Comparison of ENCODE assay signal across 19 cellular contexts in genomic region chr11:48058064-48058463, GRCh38.
DNase-seq lines count a peak whose midpoint lies in the region; ATAC-seq, FAIRE-seq and TF ChIP-seq lines count a peak whose summit lies in the region.
"Had no signal": no experiment of that assay in that cellular context is flagged by ENCODE, and none has a peak within 500 bp of the region (broad histone marks: within the 10 kb centered on the region; RNA-seq: fewer than 3 reads in every experiment).

No MANE protein-coding gene starts in this region.

- H3K79me2 ChIP-seq in OCI-LY1 (ENCODE audit: insufficient read depth, low read length) = peaks cover 79% of the 10 kb centered on the region
- H3K79me2 ChIP-seq in K562 (ENCODE audit: control insufficient read depth, insufficient read depth, low read length) = no peaks in the 10 kb centered on the region

- H3K27ac Mint-ChIP-seq in activated naive CD4-positive, alpha-beta T cell treated with anti-CD3 and anti-CD28 coated beads, Interleukin-2, amount 50 U/mL, for 24 hours = peak overlapping the region; percentile 68
- H3K27ac Mint-ChIP-seq: nephron progenitor cell had no signal

- H3K27ac ChIP-seq in OCI-LY1 (ENCODE audit: low read depth, low read length, poor library complexity, severe bottlenecking) = peak overlapping the region; percentile 42
- no peak overlapping the region for H3K27ac ChIP-seq in K562 (ENCODE audit: extremely low read depth, low read depth, low read length)
- no peak overlapping the region for H3K27ac ChIP-seq in small intestine (ENCODE audit: low read depth in 1 of 2, low read length in 1 of 2)
- H3K27ac ChIP-seq: psoas muscle, SJSA1, testis had no signal

- no TSS peak for BruUV-seq in K562 (replicated peaks; lab: Mats Ljungman, UMichigan)

- no peaks in the 10 kb centered on the region for H3K36me3 Mint-ChIP-seq in activated naive CD4-positive, alpha-beta T cell treated with anti-CD3 and anti-CD28 coated beads, Interleukin-2, amount 50 U/mL, for 24 hours

- no peaks in the 10 kb centered on the region for H3K9me2 ChIP-seq in OCI-LY1 (ENCODE audit: low read depth, low read length)

- TF ChIP-seq RAD21 in K562 (CRISPR knock-in tag; conservative IDR thresholded peaks at IDR 0.05 in 1 of 2, IDR thresholded peaks at IDR 0.05 in 1 of 2) = no peak

- no peak for TF ChIP-seq CTCF in OCI-LY1 (IDR thresholded peaks at IDR 0.05; ENCODE audit: low read length)
- TF ChIP-seq CTCF in K562 (IDR thresholded peaks at IDR 0.05 in 2 of 3, conservative IDR thresholded peaks at IDR 0.05 in 1 of 3; ENCODE audit: insufficient read depth in 2 of 3, low read depth in 1 of 3, low read length in 3 of 3) = no peak

- H3K27me3 ChIP-seq in OCI-LY1 (ENCODE audit: insufficient read depth, low read length) = no peaks in the 10 kb centered on the region
- no peaks in the 10 kb centered on the region for H3K27me3 ChIP-seq in K562 (ENCODE audit: control insufficient read depth in 2 of 2, insufficient read depth in 2 of 2, low read length in 2 of 2)
- H3K27me3 ChIP-seq in small intestine (ENCODE audit: control insufficient read depth in 2 of 2, insufficient read depth in 2 of 2, low read length in 2 of 2) = no peaks in the 10 kb centered on the region
- H3K27me3 ChIP-seq: MG63, SJSA1, testis had no signal

- TF ChIP-seq POLR2A in K562 (conservative IDR thresholded peaks at IDR 0.05) = no peak

- no peaks in the 10 kb centered on the region for H3K27me3 Mint-ChIP-seq in activated naive CD4-positive, alpha-beta T cell treated with anti-CD3 and anti-CD28 coated beads, Interleukin-2, amount 50 U/mL, for 24 hours

- no peaks in the 10 kb centered on the region for H3K9me1 ChIP-seq in K562 (ENCODE audit: control insufficient read depth, insufficient read depth, low read length)

- intact Hi-C loops in K562 (cut with micrococcal nuclease) = no loop called here

- peaks cover 82% of the 10 kb centered on the region for H3K4me1 Mint-ChIP-seq in activated naive CD4-positive, alpha-beta T cell treated with anti-CD3 and anti-CD28 coated beads, Interleukin-2, amount 50 U/mL, for 24 hours

- POLR2A ChIA-PET in K562 (lab: Yijun Ruan, JAX) = interaction anchor here (0.6 to 2.3 kb wide), 3 partner anchors 12 to 24 kb away, joined by 3 to 7 read pairs (median 4); no protein-coding TSS in a partner anchor

- no peak for ATAC-seq in K562
- ATAC-seq: psoas muscle had no signal

- H3K4me3 Mint-ChIP-seq in activated naive CD4-positive, alpha-beta T cell treated with anti-CD3 and anti-CD28 coated beads, Interleukin-2, amount 50 U/mL, for 24 hours = peak overlapping the region; percentile 51
- H3K4me3 Mint-ChIP-seq: nephron progenitor cell had no signal

- no peaks in the 10 kb centered on the region for H4K20me1 ChIP-seq in OCI-LY1 (ENCODE audit: insufficient read depth, low read length)
- H4K20me1 ChIP-seq in K562 (replicated peaks; ENCODE audit: control insufficient read depth, insufficient read depth, low read length) = no peaks in the 10 kb centered on the region

- H3F3A ChIP-seq in OCI-LY1 (ENCODE audit: insufficient read depth, low read length) = no peaks in the 10 kb centered on the region

- CTCF ChIA-PET in K562 (lab: Yijun Ruan, JAX; ENCODE audit: low intra/inter-chr PET ratio) = no interaction called here

- H2AFZ ChIP-seq in OCI-LY1 (ENCODE audit: low read length) = no peak overlapping the region
- no peak overlapping the region for H2AFZ ChIP-seq in K562 (ENCODE audit: low read depth, low read length)

- H3K9me3 ChIP-seq in OCI-LY1 (ENCODE audit: low read length) (no peaks in the 10 kb centered on the region), K562 (replicated peaks; ENCODE audit: control insufficient read depth, insufficient read depth, low read depth, low read length) (no peaks in the 10 kb centered on the region), small intestine (ENCODE audit: control insufficient read depth, low read depth) (no peaks in the 10 kb centered on the region)
- H3K9me3 ChIP-seq: MG63, psoas muscle, SJSA1, testis had no signal

- WGBS in K562 (ENCODE audit: insufficient coverage, low coverage, missing lambda C conversion rate) = 91% methylated on average over 2 of the region's 2 CpGs
- WGBS in small intestine, 3 donors = 95 to 100% (median 100%) methylated on average over 2 of the region's 2 CpGs

- H3K9me3 Mint-ChIP-seq in activated naive CD4-positive, alpha-beta T cell treated with anti-CD3 and anti-CD28 coated beads, Interleukin-2, amount 50 U/mL, for 24 hours = no peaks in the 10 kb centered on the region
- H3K9me3 Mint-ChIP-seq: nephron progenitor cell had no signal

- no peak for TF ChIP-seq EP300 in K562 (IDR thresholded peaks at IDR 0.05; ENCODE audit: low read length)

- DNase-seq in activated naive CD4-positive, alpha-beta T cell treated with Interleukin-2 at 50 U/mL for 16 hours = no peak
- no peak for DNase-seq in K562 (ENCODE audit: extremely low read depth in 1 of 4, low spot score in 3 of 4)
- DNase-seq in small intestine = peak; percentile 37
- no peak for DNase-seq in superior temporal gyrus (ENCODE audit: extremely low spot score)
- no peak for DNase-seq in iPS-NIHi11 (ENCODE audit: low spot score)
- DNase-seq in islet precursor cell = no peak
- DNase-seq: activated CD4-positive, CD25-positive, alpha-beta regulatory T cell; DMS79 treated with DMSO at 0.1 percent for 48 hours; mesendoderm; MG63; NCI-H82; nephron progenitor cell; psoas muscle; stimulated activated CD8-positive, alpha-beta memory T cell treated with anti-CD3 and anti-CD28 coated beads, Interleukin-4, amount 100 ng/mL, for 48 hours; testis had no signal

- H3K4me2 ChIP-seq in OCI-LY1 (ENCODE audit: low read length) (no peak overlapping the region), K562 (ENCODE audit: insufficient read depth, low read length) (no peak overlapping the region)

- H3K4me1 ChIP-seq in OCI-LY1 (ENCODE audit: insufficient read depth, low read length, severe bottlenecking) (peaks cover 93% of the 10 kb centered on the region), K562 (replicated peaks in 1 of 2; ENCODE audit: control insufficient read depth in 2 of 2, insufficient read depth in 2 of 2, low read length in 2 of 2) (peaks cover 48 to 56% of the 10 kb centered on the region in 2 experiments), small intestine (ENCODE audit: control insufficient read depth in 2 of 2, insufficient read depth in 1 of 2, low read depth in 1 of 2, low read length in 1 of 2) (peaks cover 0 to 6% of the 10 kb centered on the region in 2 donors)
- H3K4me1 ChIP-seq: psoas muscle, testis had no signal

- in situ Hi-C loops in K562 (cut with MboI) = no loop called here

- H3K36me3 ChIP-seq in OCI-LY1 (ENCODE audit: insufficient read depth, low read length) = peaks cover 37% of the 10 kb centered on the region; the same call in 1 of the 2 replicates
- H3K36me3 ChIP-seq in K562 (ENCODE audit: control insufficient read depth, insufficient read depth, low read length) = no peaks in the 10 kb centered on the region
- no peaks in the 10 kb centered on the region for H3K36me3 ChIP-seq in small intestine (ENCODE audit: control insufficient read depth in 2 of 2, insufficient read depth in 2 of 2, low read length in 2 of 2)
- H3K36me3 ChIP-seq: SJSA1 had no signal

- FAIRE-seq in K562 (lab: Jason Lieb, UNC) (no peak), small intestine (lab: Jason Lieb, UNC) (no peak)
- FAIRE-seq: frontal cortex had no signal

- H3K9ac ChIP-seq in OCI-LY1 (ENCODE audit: low read length) = no peak overlapping the region
- H3K9ac ChIP-seq in K562 (ENCODE audit: insufficient read depth in 1 of 2, low read depth in 2 of 2, low read length in 2 of 2) = no peak overlapping the region

- H3K4me3 ChIP-seq in OCI-LY1 (ENCODE audit: low read depth, low read length, poor library complexity, severe bottlenecking) = no peak overlapping the region
- no peak overlapping the region for H3K4me3 ChIP-seq in K562
- H3K4me3 ChIP-seq in small intestine (ENCODE audit: low read depth in 1 of 2, low read length in 2 of 2) = no peak overlapping the region
- H3K4me3 ChIP-seq: MG63, psoas muscle, SJSA1, testis had no signal

TF ChIP-seq in K562, 482 proteins besides CTCF, POLR2A, EP300 and RAD21 (continues in another document):
- TF ChIP-seq ATF2 (CRISPR knock-in tag; IDR thresholded peaks at IDR 0.05) (no peak), SRSF1 (IDR thresholded peaks at IDR 0.05; ENCODE audit: low read depth, low read length) (no peak), MTF1 (CRISPR knock-in tag; IDR thresholded peaks at IDR 0.05; ENCODE audit: borderline replicate concordance) (no peak), GABPA (tag; conservative IDR thresholded peaks at IDR 0.05; ENCODE audit: low read depth) (no peak)
